In genomic region chr3:158074591-158074990, GRCh38 we compare ENCODE assay signal across 10 cellular contexts. TPM values are rescaled to one million over a fixed set of nuclear protein-coding genes. Genes with fewer than 3 reads are reported as not detected.
"Had no signal": no experiment of that assay in that cellular context is flagged by ENCODE, and none has a peak within 500 bp of the region (broad histone marks: within the 10 kb centered on the region; RNA-seq: fewer than 3 reads in every experiment).

No MANE protein-coding gene starts in this region.

- H3K27ac ChIP-seq: GM23248, HL-60 had no signal

- H3K4me1 ChIP-seq: HAP-1 had no signal

- H3K9me3 ChIP-seq: HAP-1 had no signal

- H3K4me1 Mint-ChIP-seq: IgD-negative memory B cell had no signal

- H3K4me3 Mint-ChIP-seq: HFFc6, IgD-negative memory B cell had no signal

- DNase-seq: GM23248, GOT3, H7, HFFc6, KBM-7 had no signal

- ATAC-seq: HCT116, HepG2 had no signal

- H3K36me3 ChIP-seq: HAP-1 had no signal

- H3K36me3 Mint-ChIP-seq: IgD-negative memory B cell had no signal

- H3K9me3 Mint-ChIP-seq: HFFc6, IgD-negative memory B cell had no signal

- H3K9ac ChIP-seq: GM23248 had no signal

- H3K4me3 ChIP-seq: GM23248, HAP-1 had no signal

- H3K27ac Mint-ChIP-seq: HFFc6, IgD-negative memory B cell had no signal

RNA-seq across cellular contexts. Expression of gene SHOX2, which starts 31.6 kb away (rescaled TPM):
- total RNA-seq: H7 had no signal
- polyA plus RNA-seq: HepG2, IgD-negative memory B cell had no signal
